ENCODE assay signal across 28 cellular contexts in the genomic region with DNA sequence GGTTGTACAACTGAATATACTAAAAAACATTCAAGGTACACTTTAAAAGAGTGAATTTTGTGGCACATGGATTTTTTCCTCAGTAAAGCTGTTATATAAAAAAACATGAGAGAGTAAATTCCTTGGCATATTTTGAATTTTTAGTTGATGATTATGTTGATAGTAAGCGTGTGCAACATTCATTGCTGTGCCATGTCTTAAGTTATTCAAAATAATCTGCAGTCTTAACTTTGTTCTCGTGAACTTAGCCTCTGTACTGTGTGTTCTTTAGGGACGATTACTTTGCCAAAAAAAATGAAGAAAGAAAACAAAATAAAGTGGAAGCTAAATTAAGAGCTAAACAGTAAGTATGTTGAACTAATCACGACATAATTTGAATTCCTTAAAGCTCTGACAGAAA. TPM values are rescaled to one million over a fixed set of nuclear protein-coding genes. Genes with fewer than 3 reads are reported as not detected.
A peak's percentile ranks its signal among the peaks of the same experiment; 100 is the strongest.
DNase-seq lines count a peak whose midpoint lies in the region; ATAC-seq and TF ChIP-seq lines count a peak whose summit lies in the region.
"Had no signal": no experiment of that assay in that cellular context is flagged by ENCODE, and none has a peak within 500 bp of the region (broad histone marks: within the 10 kb centered on the region; RNA-seq: fewer than 3 reads in every experiment).

No MANE protein-coding gene starts in this region.

- peak overlapping the region; percentile 55 for H3K27ac Mint-ChIP-seq in osteocyte (ENCODE audit: unreplicated experiment)
- H3K27ac Mint-ChIP-seq in activated naive CD4-positive, alpha-beta T cell treated with anti-CD3 and anti-CD28 coated beads for 36 hours: no peak overlapping the region
- H3K27ac Mint-ChIP-seq: effector memory CD8-positive, alpha-beta T cell; IgD-negative memory B cell; immature natural killer cell had no signal

- H3K4me2 ChIP-seq in SK-N-SH: no peak overlapping the region
- no peak overlapping the region for H3K4me2 ChIP-seq in fibroblast of lung (ENCODE audit: extremely low read depth, insufficient read depth, low read length)

- H3K9me2 ChIP-seq in SK-N-SH: no peaks in the 10 kb centered on the region

- H3K36me3 Mint-ChIP-seq in osteocyte (ENCODE audit: unreplicated experiment): peaks cover 55% of the 10 kb centered on the region
- peaks cover 41% of the 10 kb centered on the region for H3K36me3 Mint-ChIP-seq in activated naive CD4-positive, alpha-beta T cell treated with anti-CD3 and anti-CD28 coated beads for 36 hours (ENCODE audit: low read depth)

- H3K36me3 ChIP-seq in SK-N-SH (replicated peaks in 1 of 2; ENCODE audit: control insufficient read depth in 1 of 2, insufficient read depth in 2 of 2, low read length in 1 of 2) (peaks cover 68 to 86% of the 10 kb centered on the region in 2 experiments), fibroblast of lung (ENCODE audit: control insufficient read depth, insufficient read depth, low read length) (peaks cover 1% of the 10 kb centered on the region)

- DNase-seq in ELR (ENCODE audit: low read depth) (peak; percentile 28), SK-N-SH (no peak), fibroblast of lung (ENCODE audit: low read depth in 2 of 2) (peak; percentile 56 to 65), osteocyte (ENCODE audit: extremely low spot score, unreplicated experiment) (no peak), mucosa of gallbladder (ENCODE audit: low spot score) (no peak)
- no peak for DNase-seq in activated naive CD4-positive, alpha-beta T cell treated with anti-CD3 and anti-CD28 coated beads for 36 hours
- DNase-seq: activated CD4-positive, alpha-beta T cell treated with anti-CD3 and anti-CD28 coated beads, Interleukin-2, amount 50 U/mL, for 1 hour; activated CD8-positive, alpha-beta memory T cell treated with anti-CD3 and anti-CD28 coated beads, Interleukin-2, amount 50 U/mL, for 48 hours; activated gamma-delta T cell treated with Interleukin-2 at 50 U/mL for 16 hours; anterior cingulate cortex; BE2C; COR-L47; effector memory CD8-positive, alpha-beta T cell; heart right ventricle; immature natural killer cell; left ventricle myocardium inferior; MM.1S; NCI-H1436 treated with DMSO at 0.1 percent for 48 hours; NCI-H2171 treated with DMSO at 0.1 percent for 48 hours; NCI-H69; spleen; stimulated activated CD4-positive, alpha-beta T cell treated with anti-CD3 and anti-CD28 coated beads, Interleukin-4, amount 100 ng/mL, for 24 hours; T-cell had no signal

- H3K4me1 ChIP-seq in SK-N-SH (ENCODE audit: control insufficient read depth in 1 of 2, insufficient read depth in 2 of 2, low read depth in 1 of 2, low read length in 1 of 2): no peaks in the 10 kb centered on the region
- peaks cover 3% of the 10 kb centered on the region for H3K4me1 ChIP-seq in fibroblast of lung (ENCODE audit: control insufficient read depth, extremely low read depth, insufficient read depth, low read length)
- H3K4me1 ChIP-seq: BE2C had no signal

- TF ChIP-seq CTCF in SK-N-SH (IDR thresholded peaks at IDR 0.05) (no peak), fibroblast of lung (conservative IDR thresholded peaks at IDR 0.05 in 1 of 2, IDR thresholded peaks at IDR 0.05 in 1 of 2; ENCODE audit: low read depth in 1 of 2, low read length in 2 of 2) (no peak), osteocyte (IDR thresholded peaks at IDR 0.05) (no peak)

- intact Hi-C loops in activated naive CD4-positive, alpha-beta T cell treated with anti-CD3 and anti-CD28 coated beads for 36 hours (cut with micrococcal nuclease): no loop called here

- TF ChIP-seq EP300 in SK-N-SH (IDR thresholded peaks at IDR 0.05; ENCODE audit: borderline replicate concordance in 1 of 2, low read depth in 1 of 2, low read length in 1 of 2): no peak

- H3K79me2 ChIP-seq in SK-N-SH (ENCODE audit: insufficient read depth) (peaks cover 43% of the 10 kb centered on the region), fibroblast of lung (ENCODE audit: control insufficient read depth, insufficient read depth, low read length) (peaks cover 9% of the 10 kb centered on the region)

- no peaks in the 10 kb centered on the region for H3K9me3 Mint-ChIP-seq in osteocyte (ENCODE audit: unreplicated experiment)
- H3K9me3 Mint-ChIP-seq in activated naive CD4-positive, alpha-beta T cell treated with anti-CD3 and anti-CD28 coated beads for 36 hours: no peaks in the 10 kb centered on the region
- H3K9me3 Mint-ChIP-seq: effector memory CD8-positive, alpha-beta T cell; IgD-negative memory B cell; immature natural killer cell; neural crest cell; T-cell had no signal

- H3K27ac ChIP-seq in SK-N-SH (ENCODE audit: low read depth in 2 of 2, low read length in 1 of 2) (peak overlapping the region in 1 of 2 experiments; percentile 56; a peak in 2 of 4 replicates), fibroblast of lung (ENCODE audit: insufficient read depth, low read length) (peak overlapping the region; percentile 13)
- H3K27ac ChIP-seq: esophagus muscularis mucosa, heart right ventricle, left ventricle myocardium inferior, spleen had no signal

- CTCF ChIA-PET in SK-N-SH (lab: Yijun Ruan, JAX): interaction anchor here (0.6 to 1.9 kb wide), 2 partner anchors 17 to 372 kb away, joined by 3 to 7 read pairs; partner anchors contain the start of gene METTL5
- CTCF ChIA-PET in activated naive CD4-positive, alpha-beta T cell treated with anti-CD3 and anti-CD28 coated beads for 36 hours (lab: Charles Lee): interaction anchor here (1.0 kb wide), 1 partner anchor 10 kb away, joined by 3 read pairs; no protein-coding TSS in a partner anchor

- H3K9me3 ChIP-seq in SK-N-SH (no peaks in the 10 kb centered on the region), fibroblast of lung (ENCODE audit: control insufficient read depth, insufficient read depth, low read depth, low read length) (no peaks in the 10 kb centered on the region)
- H3K9me3 ChIP-seq: BE2C, esophagus muscularis mucosa, heart right ventricle, left ventricle myocardium inferior, spleen had no signal

- POLR2A ChIA-PET in SK-N-SH (lab: Yijun Ruan, JAX): no interaction called here

- peaks cover 19% of the 10 kb centered on the region for H3K4me1 Mint-ChIP-seq in osteocyte (ENCODE audit: unreplicated experiment)
- peaks cover 5% of the 10 kb centered on the region for H3K4me1 Mint-ChIP-seq in activated naive CD4-positive, alpha-beta T cell treated with anti-CD3 and anti-CD28 coated beads for 36 hours (ENCODE audit: low read depth)
- H3K4me1 Mint-ChIP-seq: IgD-negative memory B cell, immature natural killer cell had no signal

- no peak overlapping the region for H3K4me3 Mint-ChIP-seq in osteocyte (ENCODE audit: unreplicated experiment)
- H3K4me3 Mint-ChIP-seq in activated naive CD4-positive, alpha-beta T cell treated with anti-CD3 and anti-CD28 coated beads for 36 hours: no peak overlapping the region
- H3K4me3 Mint-ChIP-seq: effector memory CD8-positive, alpha-beta T cell; IgD-negative memory B cell; immature natural killer cell; neural crest cell; T-cell had no signal

- peaks cover 36% of the 10 kb centered on the region for H3F3A ChIP-seq in SK-N-SH (replicated peaks; ENCODE audit: insufficient read depth)

- H2AFZ ChIP-seq in SK-N-SH (ENCODE audit: low read depth): no peak overlapping the region
- H2AFZ ChIP-seq in fibroblast of lung (ENCODE audit: low read length): no peak overlapping the region

- WGBS in SK-N-SH (ENCODE audit: low lambda C conversion rate): 72% methylated on average over 4 of the region's 4 CpGs

- no peaks in the 10 kb centered on the region; the same call in 1 of the 2 replicates for H4K20me1 ChIP-seq in SK-N-SH (ENCODE audit: insufficient read depth)
- no peaks in the 10 kb centered on the region for H4K20me1 ChIP-seq in fibroblast of lung (ENCODE audit: control insufficient read depth, extremely low read depth, insufficient read depth, low read length)

- no peaks in the 10 kb centered on the region for H3K27me3 Mint-ChIP-seq in osteocyte (ENCODE audit: unreplicated experiment)
- no peaks in the 10 kb centered on the region for H3K27me3 Mint-ChIP-seq in activated naive CD4-positive, alpha-beta T cell treated with anti-CD3 and anti-CD28 coated beads for 36 hours (ENCODE audit: low read depth)
- H3K27me3 Mint-ChIP-seq: effector memory CD8-positive, alpha-beta T cell; IgD-negative memory B cell; T-cell had no signal

- H3K9ac ChIP-seq in SK-N-SH (no peak overlapping the region), fibroblast of lung (ENCODE audit: insufficient read depth, low read length) (no peak overlapping the region)

- H3K4me3 ChIP-seq in SK-N-SH (ENCODE audit: low read depth in 2 of 2, low read length in 1 of 2): no peak overlapping the region
- H3K4me3 ChIP-seq in fibroblast of lung (replicated peaks in 1 of 4; ENCODE audit: control extremely low read depth in 1 of 4, insufficient read depth in 1 of 4, low read depth in 3 of 4, low read length in 4 of 4): no peak overlapping the region
- H3K4me3 ChIP-seq: esophagus muscularis mucosa, heart right ventricle, left ventricle myocardium inferior, spleen had no signal

- ATAC-seq in GM18858 (IDR thresholded peaks at IDR 0.05; ENCODE audit: unreplicated experiment): no peak
- ATAC-seq in HG02973 (IDR thresholded peaks at IDR 0.05; ENCODE audit: unreplicated experiment): no peak
- ATAC-seq: effector memory CD8-positive, alpha-beta T cell; T-cell had no signal

- H3K27me3 ChIP-seq in SK-N-SH (ENCODE audit: insufficient read depth) (no peaks in the 10 kb centered on the region), fibroblast of lung (ENCODE audit: control insufficient read depth, insufficient read depth, low read length) (no peaks in the 10 kb centered on the region)
- H3K27me3 ChIP-seq: BE2C, esophagus muscularis mucosa, heart right ventricle, spleen had no signal

- no peak for TF ChIP-seq RAD21 in SK-N-SH (IDR thresholded peaks at IDR 0.05; ENCODE audit: low read length)

RNA-seq across cellular contexts. Expression of gene SSB, which starts 9.5 kb away (rescaled TPM):
- 60.8 and 80.3 TPM in 2 replicates for polyA plus RNA-seq in SK-N-SH (2012; rRNA removed)
- polyA plus RNA-seq in SK-N-SH (2012; cell fraction: cytosol; rRNA removed): 95.3 and 140 TPM in 2 replicates
- 28.0 and 58.2 TPM in 2 replicates for polyA plus RNA-seq in SK-N-SH (2012; cell fraction: nucleus; rRNA removed)
- 83.6 and 88.9 TPM in 2 replicates for total RNA-seq in fibroblast of lung
- polyA plus RNA-seq in fibroblast of lung: 121 and 138 TPM in 2 replicates
- 112 and 139 TPM in 2 replicates for polyA plus RNA-seq in fibroblast of lung (2012)
- 0.79 and 3.0 TPM in 2 replicates for polyA minus RNA-seq in fibroblast of lung (ENCODE audit: low replicate concordance)
- total RNA-seq in osteocyte: 103 and 111 TPM in 2 replicates
- 100 to 1,000 TPM; 122 to 129 TPM for total RNA-seq in activated naive CD4-positive, alpha-beta T cell treated with anti-CD3 and anti-CD28 coated beads for 36 hours
- 67.9 TPM for total RNA-seq in mucosa of gallbladder

RNA-seq across cellular contexts. Expression of gene METTL5, which starts 16.5 kb away (rescaled TPM):
- polyA plus RNA-seq in SK-N-SH (2012; rRNA removed) (40.7 and 51.3 TPM in 2 replicates), fibroblast of lung (52.9 and 54.5 TPM in 2 replicates)
- 66.5 and 87.1 TPM in 2 replicates for polyA plus RNA-seq in SK-N-SH (2012; cell fraction: cytosol; rRNA removed)
- 14.7 and 17.8 TPM in 2 replicates for polyA plus RNA-seq in SK-N-SH (2012; cell fraction: nucleus; rRNA removed)
- total RNA-seq in fibroblast of lung (44.7 and 50.9 TPM in 2 replicates), osteocyte (37.6 and 42.8 TPM in 2 replicates), mucosa of gallbladder (39.9 TPM)
- 63.2 and 77.5 TPM in 2 replicates for polyA plus RNA-seq in fibroblast of lung (2012)
- 14.0 TPM in 1 of 2 replicates, not detected in the other for polyA minus RNA-seq in fibroblast of lung (ENCODE audit: low replicate concordance)
- 100 to 1,000 TPM; 111 to 116 TPM for total RNA-seq in activated naive CD4-positive, alpha-beta T cell treated with anti-CD3 and anti-CD28 coated beads for 36 hours

RNA-seq across cellular contexts. Expression of gene UBR3, which starts 19.0 kb away (rescaled TPM):
- polyA plus RNA-seq in SK-N-SH (2012; rRNA removed): 5.2 and 6.7 TPM in 2 replicates
- polyA plus RNA-seq in SK-N-SH (2012; cell fraction: cytosol; rRNA removed): 6.9 TPM in 2 replicates
- 7.2 and 15.6 TPM in 2 replicates for polyA plus RNA-seq in SK-N-SH (2012; cell fraction: nucleus; rRNA removed)
- 28.2 and 39.5 TPM in 2 replicates for total RNA-seq in fibroblast of lung
- 19.1 and 21.7 TPM in 2 replicates for polyA plus RNA-seq in fibroblast of lung
- polyA plus RNA-seq in fibroblast of lung (2012): 13.3 and 13.6 TPM in 2 replicates
- polyA minus RNA-seq in fibroblast of lung (ENCODE audit: low replicate concordance): 4.0 and 5.3 TPM in 2 replicates
- total RNA-seq in osteocyte: 34.5 and 38.0 TPM in 2 replicates
- total RNA-seq in activated naive CD4-positive, alpha-beta T cell treated with anti-CD3 and anti-CD28 coated beads for 36 hours: 10 to 100 TPM; 13.6 to 15.3 TPM
- total RNA-seq in mucosa of gallbladder: 39.0 TPM

Comparison
In these comparisons a context has a peak if more than half of its experiments do, and no peak if none do; other contexts are left out.
1. DNase-seq: peak in ELR (single experiment) and fibroblast of lung (2 of 2); none in SK-N-SH (single experiment), osteocyte (single experiment), activated naive CD4-positive, alpha-beta T cell treated with anti-CD3 and anti-CD28 coated beads for 36 hours (single experiment) and mucosa of gallbladder (single experiment).